8 cellular contexts compared by ENCODE assay signal in the genomic region with DNA sequence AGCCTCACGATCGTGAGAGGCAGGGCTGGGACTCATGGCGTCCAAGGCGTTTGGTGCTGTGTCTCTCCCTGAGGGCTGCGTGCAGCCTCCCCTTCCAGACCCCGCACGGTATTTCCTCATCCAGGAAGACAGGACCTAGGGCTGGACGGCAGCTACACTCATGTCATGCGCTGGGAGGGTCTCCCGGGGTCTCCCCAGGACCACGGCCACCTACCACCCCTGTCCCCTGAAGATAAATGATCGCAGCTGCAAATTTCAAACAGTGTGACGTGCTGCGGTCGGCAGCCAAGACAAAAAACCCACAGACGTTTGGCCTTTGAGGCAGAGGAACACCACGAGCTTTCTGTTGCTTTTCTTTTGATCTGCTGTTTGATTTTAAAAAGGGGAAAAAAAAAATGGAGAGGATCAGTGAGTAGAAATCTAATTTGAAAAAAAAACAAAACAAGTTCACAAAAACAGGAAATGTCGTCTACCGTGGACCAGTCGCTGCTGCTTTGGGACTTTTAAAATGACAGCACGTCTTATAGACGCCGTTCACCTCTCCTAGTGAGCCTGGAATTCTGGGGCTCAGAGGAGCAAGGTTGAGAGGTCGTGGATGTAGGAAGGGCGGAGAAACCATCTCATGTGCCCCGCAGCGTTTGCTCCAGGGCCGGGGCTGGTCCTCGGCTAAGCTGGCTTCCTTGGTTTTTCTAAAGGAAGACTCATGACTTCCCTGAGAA.
A peak's percentile ranks its signal among the peaks of the same experiment; 100 is the strongest.
DNase-seq lines count a peak whose midpoint lies in the region; ATAC-seq, FAIRE-seq and TF ChIP-seq lines count a peak whose summit lies in the region.

No MANE protein-coding gene starts in this region.

- FAIRE-seq in GM12878 (lab: Jason Lieb, UNC) = peak; percentile 35

- no peak for TF ChIP-seq CTCF in GM12878 (IDR thresholded peaks at IDR 0.05 in 2 of 3, conservative IDR thresholded peaks at IDR 0.05 in 1 of 3; ENCODE audit: control insufficient read depth in 2 of 3, extremely low read depth in 1 of 3, insufficient read depth in 1 of 3, low read depth in 3 of 3, low read length in 3 of 3)

- intact Hi-C loops in GM12878 (cut with micrococcal nuclease; ENCODE audit: unreplicated experiment) = loop anchor here (5.0 kb wide), 1 partner anchor 68 kb away; no protein-coding TSS in a partner anchor

- DNase-seq in T-helper 17 cell (peak; percentile 42 to 62 (median 50)), GM12878 (ENCODE audit: low read depth, low spot score) (no peak), SKM-1 (lab: John Stamatoyannopoulos, UW; ENCODE audit: unreplicated experiment) (no peak), NCI-H2227 treated with DMSO at 0.1 percent for 48 hours (lab: John Stamatoyannopoulos, UW) (no peak), NCI-H345 (lab: John Stamatoyannopoulos, UW) (no peak)
- peak; percentile 69 for DNase-seq in stimulated activated naive CD8-positive, alpha-beta T cell treated with anti-CD3 and anti-CD28 coated beads, Interleukin-15, Interleukin-2, amounts not matched to agents 100 U/mL and 50 U/mL, for 24 hours

- TF ChIP-seq EP300 in GM12878 (IDR thresholded peaks at IDR 0.05; ENCODE audit: borderline replicate concordance in 1 of 2, control insufficient read depth in 1 of 2, low read depth in 2 of 2, low read length in 2 of 2) = peak; percentile 54 to 68; a peak in 2 of 4 replicates

- TF ChIP-seq POLR2A in GM12878 (IDR thresholded peaks at IDR 0.05; ENCODE audit: low read depth, low read length) = peak; percentile 56; the same call in 1 of the 2 replicates

- H3K36me3 Mint-ChIP-seq in T-helper 17 cell (ENCODE audit: low read depth) = no peaks in the 10 kb centered on the region

- peak overlapping the region; percentile 78 for H3K4me2 ChIP-seq in GM12878 (ENCODE audit: control insufficient read depth, insufficient read depth)

- no peak for TF ChIP-seq RAD21 in GM12878 (IDR thresholded peaks at IDR 0.05; ENCODE audit: insufficient read depth, low read depth, low read length)

- peak overlapping the region; percentile 78 for H3K9ac ChIP-seq in GM12878 (ENCODE audit: control insufficient read depth, insufficient read depth, low read length)
- H3K9ac ChIP-seq in mucosa of stomach (ENCODE audit: low read length) = peak overlapping the region; percentile 18

- WGBS in GM12878 (ENCODE audit: insufficient coverage, insufficient replicate concordance, low lambda C conversion rate, missing lambda C conversion rate) = 72% methylated on average over 29 of the region's 29 CpGs

- RAD21 ChIA-PET in GM12878 (lab: Charles Lee; ENCODE audit: unreplicated experiment) = interaction anchor here (0.7 to 1.8 kb wide), 10 partner anchors 21 to 339 kb away, joined by 3 to 7 read pairs (median 3); no protein-coding TSS in a partner anchor

- H3K4me3 ChIP-seq in GM12878 = peak overlapping the region; percentile 40
- no peak overlapping the region for H3K4me3 ChIP-seq in mucosa of stomach (ENCODE audit: low read length)

- SMC1A ChIA-PET in GM12878 (lab: Charles Lee; ENCODE audit: uncharacterized antibody, unreplicated experiment) = interaction anchor here (0.9 to 2.7 kb wide), 12 partner anchors 12 to 339 kb away, joined by 3 to 15 read pairs (median 4); no protein-coding TSS in a partner anchor

- H3K4me1 Mint-ChIP-seq in T-helper 17 cell = peaks cover 25% of the 10 kb centered on the region

- H3K79me2 ChIP-seq in GM12878 (ENCODE audit: control insufficient read depth, insufficient read depth, low read length) = peaks cover 14% of the 10 kb centered on the region

- TSS peak; percentile 59 for BruUV-seq in GM12878 (replicated peaks; lab: Mats Ljungman, UMichigan)

- H3K27ac Mint-ChIP-seq in T-helper 17 cell = peak overlapping the region; percentile 99

- CTCF ChIA-PET in GM12878 (lab: Yijun Ruan, JAX) = interaction anchor here (0.5 to 2.7 kb wide), 4 partner anchors 22 to 339 kb away, joined by 3 to 9 read pairs (median 4); no protein-coding TSS in a partner anchor

- ATAC-seq in GM18861 (IDR thresholded peaks at IDR 0.05; ENCODE audit: unreplicated experiment) = peak; percentile 51
- peak; percentile 84 for ATAC-seq in T-helper 17 cell
- ATAC-seq in GM12878 = peak; percentile 71
- peak; percentile 71 for ATAC-seq in stimulated activated naive CD8-positive, alpha-beta T cell treated with anti-CD3 and anti-CD28 coated beads, Interleukin-15, Interleukin-2, amounts not matched to agents 100 U/mL and 50 U/mL, for 24 hours

- H3K36me3 ChIP-seq in GM12878 (ENCODE audit: control insufficient read depth in 2 of 2, insufficient read depth in 2 of 2, low read length in 1 of 2) (no peaks in the 10 kb centered on the region; a peak in 1 of 4 replicates), mucosa of stomach (ENCODE audit: control insufficient read depth, insufficient read depth, low read length) (no peaks in the 10 kb centered on the region)

- in situ Hi-C loops in GM12878 (cut with MboI) = no loop called here

- H3K4me1 ChIP-seq in GM12878 (ENCODE audit: control insufficient read depth, insufficient read depth, low read length) (peaks cover 35% of the 10 kb centered on the region), mucosa of stomach (ENCODE audit: control insufficient read depth, insufficient read depth, low read length) (peaks cover 9% of the 10 kb centered on the region)

- H3K27me3 ChIP-seq in GM12878 (replicated peaks in 1 of 2; ENCODE audit: control insufficient read depth in 2 of 2, insufficient read depth in 2 of 2, low read length in 1 of 2) (no peaks in the 10 kb centered on the region; a peak in 1 of 4 replicates), mucosa of stomach (ENCODE audit: control insufficient read depth, insufficient read depth, low read length) (peaks cover 13% of the 10 kb centered on the region)

- H3K27me3 Mint-ChIP-seq in T-helper 17 cell = no peaks in the 10 kb centered on the region

- POLR2A ChIA-PET in GM12878 (lab: Charles Lee) = interaction anchor here (1.1 kb wide), 1 partner anchor 174 kb away, joined by 3 read pairs; no protein-coding TSS in a partner anchor

- peak overlapping the region; percentile 58 for H2AFZ ChIP-seq in GM12878 (ENCODE audit: control insufficient read depth, low read depth, low read length)

- peak overlapping the region; percentile 91 for H3K4me3 Mint-ChIP-seq in T-helper 17 cell

- peak overlapping the region; percentile 92 for H3K27ac ChIP-seq in GM12878 (ENCODE audit: control insufficient read depth, insufficient read depth)

- H3K9me3 ChIP-seq in T-helper 17 cell (ENCODE audit: control insufficient read depth, low read length, poor library complexity, severe bottlenecking) (no peaks in the 10 kb centered on the region), GM12878 (replicated peaks; ENCODE audit: control insufficient read depth, insufficient read depth, low read length) (no peaks in the 10 kb centered on the region), mucosa of stomach (ENCODE audit: control insufficient read depth, low read length) (no peaks in the 10 kb centered on the region)

- no peaks in the 10 kb centered on the region for H4K20me1 ChIP-seq in GM12878 (ENCODE audit: control insufficient read depth, insufficient read depth)

TF ChIP-seq in GM12878, 131 proteins besides CTCF, POLR2A, EP300 and RAD21 (continues in another document):
- TF ChIP-seq, protein P1, sequence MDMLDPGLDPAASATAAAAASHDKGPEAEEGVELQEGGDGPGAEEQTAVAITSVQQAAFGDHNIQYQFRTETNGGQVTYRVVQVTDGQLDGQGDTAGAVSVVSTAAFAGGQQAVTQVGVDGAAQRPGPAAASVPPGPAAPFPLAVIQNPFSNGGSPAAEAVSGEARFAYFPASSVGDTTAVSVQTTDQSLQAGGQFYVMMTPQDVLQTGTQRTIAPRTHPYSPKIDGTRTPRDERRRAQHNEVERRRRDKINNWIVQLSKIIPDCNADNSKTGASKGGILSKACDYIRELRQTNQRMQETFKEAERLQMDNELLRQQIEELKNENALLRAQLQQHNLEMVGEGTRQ (IDR thresholded peaks at IDR 0.05; ENCODE audit: borderline replicate concordance, low read depth, low read length) = no peak
- TF ChIP-seq CHD2 (IDR thresholded peaks at IDR 0.05; ENCODE audit: borderline replicate concordance, low read depth, low read length) (peak; percentile 16; the same call in 1 of the 2 replicates), SUZ12 (IDR thresholded peaks at IDR 0.05; ENCODE audit: unreplicated experiment) (no peak), SP1 (IDR thresholded peaks at IDR 0.05; ENCODE audit: low read depth, low read length) (no peak), RCOR1 (conservative IDR thresholded peaks at IDR 0.05; ENCODE audit: low read depth, low read length) (no peak)
- TF ChIP-seq, protein P2, sequence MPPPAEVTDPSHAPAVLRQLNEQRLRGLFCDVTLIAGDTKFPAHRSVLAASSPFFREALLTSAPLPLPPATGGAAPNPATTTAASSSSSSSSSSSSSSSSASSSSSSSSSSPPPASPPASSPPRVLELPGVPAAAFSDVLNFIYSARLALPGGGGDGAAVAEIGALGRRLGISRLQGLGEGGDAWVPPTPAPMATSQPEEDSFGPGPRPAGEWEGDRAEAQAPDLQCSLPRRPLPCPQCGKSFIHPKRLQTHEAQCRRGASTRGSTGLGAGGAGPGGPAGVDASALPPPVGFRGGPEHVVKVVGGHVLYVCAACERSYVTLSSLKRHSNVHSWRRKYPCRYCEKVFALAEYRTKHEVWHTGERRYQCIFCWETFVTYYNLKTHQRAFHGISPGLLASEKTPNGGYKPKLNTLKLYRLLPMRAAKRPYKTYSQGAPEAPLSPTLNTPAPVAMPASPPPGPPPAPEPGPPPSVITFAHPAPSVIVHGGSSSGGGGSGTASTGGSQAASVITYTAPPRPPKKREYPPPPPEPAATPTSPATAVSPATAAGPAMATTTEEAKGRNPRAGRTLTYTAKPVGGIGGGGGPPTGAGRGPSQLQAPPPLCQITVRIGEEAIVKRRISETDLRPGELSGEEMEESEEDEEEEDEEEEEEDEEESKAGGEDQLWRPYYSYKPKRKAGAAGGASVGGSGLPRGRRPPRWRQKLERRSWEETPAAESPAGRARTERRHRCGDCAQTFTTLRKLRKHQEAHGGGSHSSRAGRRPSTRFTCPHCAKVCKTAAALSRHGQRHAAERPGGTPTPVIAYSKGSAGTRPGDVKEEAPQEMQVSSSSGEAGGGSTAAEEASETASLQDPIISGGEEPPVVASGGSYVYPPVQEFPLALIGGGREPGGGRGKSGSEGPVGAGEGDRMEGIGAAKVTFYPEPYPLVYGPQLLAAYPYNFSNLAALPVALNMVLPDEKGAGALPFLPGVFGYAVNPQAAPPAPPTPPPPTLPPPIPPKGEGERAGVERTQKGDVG (CRISPR knock-in tag; IDR thresholded peaks at IDR 0.05) = no peak
- TF ChIP-seq, protein P3, sequence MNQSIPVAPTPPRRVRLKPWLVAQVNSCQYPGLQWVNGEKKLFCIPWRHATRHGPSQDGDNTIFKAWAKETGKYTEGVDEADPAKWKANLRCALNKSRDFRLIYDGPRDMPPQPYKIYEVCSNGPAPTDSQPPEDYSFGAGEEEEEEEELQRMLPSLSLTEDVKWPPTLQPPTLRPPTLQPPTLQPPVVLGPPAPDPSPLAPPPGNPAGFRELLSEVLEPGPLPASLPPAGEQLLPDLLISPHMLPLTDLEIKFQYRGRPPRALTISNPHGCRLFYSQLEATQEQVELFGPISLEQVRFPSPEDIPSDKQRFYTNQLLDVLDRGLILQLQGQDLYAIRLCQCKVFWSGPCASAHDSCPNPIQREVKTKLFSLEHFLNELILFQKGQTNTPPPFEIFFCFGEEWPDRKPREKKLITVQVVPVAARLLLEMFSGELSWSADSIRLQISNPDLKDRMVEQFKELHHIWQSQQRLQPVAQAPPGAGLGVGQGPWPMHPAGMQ (IDR thresholded peaks at IDR 0.05; ENCODE audit: borderline replicate concordance) = no peak

Comparison
In these comparisons a context has a peak if more than half of its experiments do, and no peak if none do; other contexts are left out.
1. DNase-seq: peak in T-helper 17 cell (3 of 3) and stimulated activated naive CD8-positive, alpha-beta T cell treated with anti-CD3 and anti-CD28 coated beads, Interleukin-15, Interleukin-2, amounts not matched to agents 100 U/mL and 50 U/mL, for 24 hours (single experiment); none in GM12878 (single experiment), SKM-1 (single experiment), NCI-H2227 treated with DMSO at 0.1 percent for 48 hours (single experiment) and NCI-H345 (single experiment).
2. Peak in every context shown above with its lines, with median percentiles within 50 percentile points of each other: ATAC-seq.